Comparison of ENCODE assay signal across 27 cellular contexts in the genomic region with DNA sequence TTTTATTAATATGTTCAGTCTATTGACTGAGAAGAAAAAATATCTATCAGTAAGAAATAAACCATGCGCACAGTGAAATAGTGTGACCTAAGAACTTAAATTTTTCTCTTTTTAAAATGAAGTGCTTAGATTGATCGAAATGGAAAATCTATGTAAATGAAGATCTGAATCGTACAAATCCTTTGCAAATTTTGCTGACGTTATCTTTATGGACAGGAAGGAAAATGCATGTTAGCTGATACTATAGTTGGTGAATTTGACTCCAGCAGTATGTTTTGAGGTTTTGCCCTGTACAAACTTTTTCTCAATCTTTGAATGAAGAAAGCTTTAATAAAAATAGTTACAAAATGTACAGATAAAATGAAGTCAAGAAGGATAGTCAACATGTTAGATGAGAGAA.
"Had no signal": no experiment of that assay in that cellular context is flagged by ENCODE, and none has a peak within 500 bp of the region (broad histone marks: within the 10 kb centered on the region; RNA-seq: fewer than 3 reads in every experiment).

No MANE protein-coding gene starts in this region.

- H3K4me3 ChIP-seq: stomach, suprapubic skin, testis, thoracic aorta, thyroid gland, tibial artery, tibial nerve, transverse colon, upper lobe of left lung, upper lobe of right lung, uterus, vagina had no signal

- H3K27ac ChIP-seq: stomach, suprapubic skin, testis, thoracic aorta, thyroid gland, tibial artery, tibial nerve, transverse colon, upper lobe of left lung, upper lobe of right lung, uterus, vagina had no signal

- DNase-seq: stimulated activated CD4-positive, alpha-beta T cell treated with anti-CD3 and anti-CD28 coated beads, Interleukin-2, amount 100 ng/mL, for 48 hours; stimulated activated CD4-positive, alpha-beta T cell treated with anti-CD3 and anti-CD28 coated beads, Interleukin-4, amount 100 ng/mL, for 1 hour; stimulated activated CD4-positive, alpha-beta T cell treated with anti-CD3 and anti-CD28 coated beads, Interleukin-4, amount 100 ng/mL, for 24 hours; stimulated activated CD4-positive, alpha-beta T cell treated with anti-CD3 and anti-CD28 coated beads, Interleukin-4, amount 100 ng/mL, for 4 hours; stimulated activated CD8-positive, alpha-beta memory T cell treated with anti-CD3 and anti-CD28 coated beads, Interleukin-4, amount 100 ng/mL, for 48 hours; stimulated activated naive B cell treated with anti-CD40 and anti-IgM and Interleukin-4, amounts not matched to agents 10 μg/mL and 1 μg/mL and 100 μg/mL, for 72 hours; stimulated activated naive CD4-positive, alpha-beta T cell; stimulated activated naive CD4-positive, alpha-beta T cell treated with Interleukin-2 at 50 U/mL for 16 hours; stimulated activated naive CD8-positive, alpha-beta T cell treated with anti-CD3 and anti-CD28 coated beads, Interleukin-15, amount 100 ng/mL, for 72 hours; stimulated activated naive CD8-positive, alpha-beta T cell treated with anti-CD3 and anti-CD28 coated beads, Interleukin-15, Interleukin-2, amounts not matched to agents 100 U/mL and 50 U/mL, for 24 hours; stomach; substantia nigra; testis; thyroid gland; tibial artery; transverse colon; trophoblast cell; upper lobe of left lung; upper lobe of right lung; uterus had no signal

- ATAC-seq: stimulated activated effector memory CD8-positive, alpha-beta T cell treated with anti-CD3 and anti-CD28 coated beads, Interleukin-12 subunit alpha, Interleukin-12 subunit beta, amount 100 ng/mL, for 72 hours; stimulated activated memory B cell treated with anti-CD40 and anti-IgM and Interleukin-4, amounts not matched to agents 10 μg/mL and 1 μg/mL and 100 μg/mL, for 72 hours; stimulated activated naive B cell treated with anti-CD40 and anti-IgM and Interleukin-4, amounts not matched to agents 10 μg/mL and 1 μg/mL and 100 μg/mL, for 72 hours; stimulated activated naive CD8-positive, alpha-beta T cell treated with anti-CD3 and anti-CD28 coated beads, Interleukin-15, amount 100 ng/mL, for 72 hours; stimulated activated naive CD8-positive, alpha-beta T cell treated with anti-CD3 and anti-CD28 coated beads, Interleukin-15, Interleukin-2, amounts not matched to agents 100 U/mL and 50 U/mL, for 24 hours; upper lobe of right lung had no signal

- H3K4me1 ChIP-seq: stomach, suprapubic skin, testis, thyroid gland, tibial artery, tibial nerve, transverse colon, upper lobe of left lung, upper lobe of right lung, uterus, vagina had no signal

- H3K36me3 ChIP-seq: stomach, suprapubic skin, thoracic aorta, thyroid gland, tibial artery, tibial nerve, transverse colon, upper lobe of left lung, upper lobe of right lung, uterus, vagina had no signal

- FAIRE-seq: urothelium cell line had no signal

- H3K27me3 ChIP-seq: stomach, suprapubic skin, testis, thyroid gland, tibial artery, tibial nerve, upper lobe of left lung, upper lobe of right lung, uterus, vagina had no signal

- H3K9me3 ChIP-seq: suprapubic skin, testis, thoracic aorta, thyroid gland, upper lobe of right lung, vagina had no signal
